In genomic region chr6:24494726-24495515, GRCh38 we compare ENCODE assay signal across 1 cellular context.
TF ChIP-seq lines count a peak whose summit lies in the region.

Gene ALDH5A1 (plus strand): TSS chr6:24494969. CDS start chr6:24494997, 28 bp downstream.

TF ChIP-seq in HepG2, 621 proteins besides CTCF, POLR2A, EP300 and RAD21 (continued from another document and continues in another):
- TF ChIP-seq SCMH1 (CRISPR knock-in tag; IDR thresholded peaks at IDR 0.05; ENCODE audit: borderline replicate concordance) = no peak
- 0 out of 2 replicates have a peak, but pooled peaks have one; percentile 14 for TF ChIP-seq HOMEZ (CRISPR knock-in tag; IDR thresholded peaks at IDR 0.05; ENCODE audit: low read depth)
- no peak for TF ChIP-seq ZBTB49 (CRISPR knock-in tag; IDR thresholded peaks at IDR 0.05; ENCODE audit: borderline replicate concordance)
- no peak for TF ChIP-seq MED8 (CRISPR knock-in tag; IDR thresholded peaks at IDR 0.05; ENCODE audit: insufficient replicate concordance)
- TF ChIP-seq ZXDC (CRISPR knock-in tag; IDR thresholded peaks at IDR 0.05) = peak; percentile 83; the same call in 1 of the 2 replicates
- no peak for TF ChIP-seq RFX3 (CRISPR knock-in tag; IDR thresholded peaks at IDR 0.05)
- peak; percentile 71 for TF ChIP-seq KLF12 (CRISPR knock-in tag; IDR thresholded peaks at IDR 0.05; ENCODE audit: borderline replicate concordance)
- TF ChIP-seq MTF2 (CRISPR knock-in tag; IDR thresholded peaks at IDR 0.05; ENCODE audit: borderline replicate concordance) = peak; percentile 58
- TF ChIP-seq GATAD2A (CRISPR knock-in tag; IDR thresholded peaks at IDR 0.05) = peak; percentile 46; the same call in 1 of the 2 replicates
- TF ChIP-seq EHMT2 (IDR thresholded peaks at IDR 0.05; ENCODE audit: borderline replicate concordance, low read depth, low read length) = no peak
- peak; percentile 13; the same call in 1 of the 2 replicates for TF ChIP-seq ZNF138 (CRISPR knock-in tag; IDR thresholded peaks at IDR 0.05; ENCODE audit: low read depth)
- TF ChIP-seq SYNCRIP (IDR thresholded peaks at IDR 0.05; ENCODE audit: insufficient read depth, low read depth, low read length) = no peak
- TF ChIP-seq NR0B2 (CRISPR knock-in tag; IDR thresholded peaks at IDR 0.05) = no peak
- no peak for TF ChIP-seq ZFP36L1 (CRISPR knock-in tag; IDR thresholded peaks at IDR 0.05)
- no peak for TF ChIP-seq ZNF674 (CRISPR knock-in tag; IDR thresholded peaks at IDR 0.05; ENCODE audit: low read depth)
- peak; percentile 18; the same call in 1 of the 2 replicates for TF ChIP-seq NRL (CRISPR knock-in tag; IDR thresholded peaks at IDR 0.05; ENCODE audit: borderline replicate concordance)
- TF ChIP-seq ZBTB20 (CRISPR knock-in tag; IDR thresholded peaks at IDR 0.05; ENCODE audit: borderline replicate concordance, low read depth) = no peak; the same call in 1 of the 2 replicates
- TF ChIP-seq WIZ (CRISPR knock-in tag; IDR thresholded peaks at IDR 0.05) = peak; percentile 80; the same call in 1 of the 2 replicates
- TF ChIP-seq ETV6 (CRISPR knock-in tag; conservative IDR thresholded peaks at IDR 0.05) = no peak; the same call in 1 of the 2 replicates
- TF ChIP-seq YY1 (IDR thresholded peaks at IDR 0.05; ENCODE audit: insufficient read depth, insufficient replicate concordance, low read depth, low read length) = peak; percentile 69
- TF ChIP-seq ZNF761 (CRISPR knock-in tag; conservative IDR thresholded peaks at IDR 0.05) = peak; percentile 88
- TF ChIP-seq IKZF4 (CRISPR knock-in tag; IDR thresholded peaks at IDR 0.05; ENCODE audit: borderline replicate concordance, low read depth, not compliant biosample characterization) = peak; percentile 94
- TF ChIP-seq GRHL1 (CRISPR knock-in tag; conservative IDR thresholded peaks at IDR 0.05) = no peak
- no peak for TF ChIP-seq ZKSCAN8 (CRISPR knock-in tag; IDR thresholded peaks at IDR 0.05; ENCODE audit: borderline replicate concordance)
- peak; percentile 77 for TF ChIP-seq HDAC2 (CRISPR knock-in tag; IDR thresholded peaks at IDR 0.05)
- TF ChIP-seq DBP (CRISPR knock-in tag; IDR thresholded peaks at IDR 0.05; ENCODE audit: not compliant biosample characterization) = no peak
- no peak for TF ChIP-seq ZBTB42 (CRISPR knock-in tag; IDR thresholded peaks at IDR 0.05)
- 0 out of 2 replicates have a peak, but pooled peaks have one; percentile 19 for TF ChIP-seq ZHX2 (IDR thresholded peaks at IDR 0.05; ENCODE audit: low read depth)
- TF ChIP-seq ZHX2 (CRISPR knock-in tag; IDR thresholded peaks at IDR 0.05; ENCODE audit: borderline replicate concordance) = peak; percentile 89; the same call in 1 of the 2 replicates
- TF ChIP-seq ZNF260 (CRISPR knock-in tag; IDR thresholded peaks at IDR 0.05; ENCODE audit: borderline replicate concordance, low read depth) = no peak
- TF ChIP-seq HNF1B (CRISPR knock-in tag; IDR thresholded peaks at IDR 0.05) = no peak
- TF ChIP-seq ZNF567 (CRISPR knock-in tag; IDR thresholded peaks at IDR 0.05; ENCODE audit: borderline replicate concordance) = 0 out of 2 replicates have a peak, but pooled peaks have one; percentile 75
- no peak for TF ChIP-seq CENPT (CRISPR knock-in tag; IDR thresholded peaks at IDR 0.05; ENCODE audit: low read depth)
- no peak; the same call in 1 of the 2 replicates for TF ChIP-seq ZNF350 (CRISPR knock-in tag; IDR thresholded peaks at IDR 0.05; ENCODE audit: borderline replicate concordance, low read depth)
- TF ChIP-seq CHD4 (IDR thresholded peaks at IDR 0.05; ENCODE audit: borderline replicate concordance, low read length) = no peak
- TF ChIP-seq TBP (CRISPR knock-in tag; IDR thresholded peaks at IDR 0.05) = 0 out of 2 replicates have a peak, but pooled peaks have one; percentile 21
- TF ChIP-seq ZNF264 (CRISPR knock-in tag; IDR thresholded peaks at IDR 0.05) = 0 out of 2 replicates have a peak, but pooled peaks have one; percentile 32
- peak; percentile 9; the same call in 1 of the 2 replicates for TF ChIP-seq JUN (CRISPR knock-in tag; IDR thresholded peaks at IDR 0.05)
- TF ChIP-seq MAZ (IDR thresholded peaks at IDR 0.05; ENCODE audit: borderline replicate concordance, low read depth, low read length) = no peak
- peak; percentile 67; the same call in 1 of the 2 replicates for TF ChIP-seq MAZ (CRISPR knock-in tag; IDR thresholded peaks at IDR 0.05; ENCODE audit: low read depth)
- peak; percentile 50; the same call in 1 of the 2 replicates for TF ChIP-seq SOX5 (CRISPR knock-in tag; IDR thresholded peaks at IDR 0.05; ENCODE audit: borderline replicate concordance)
- 0 out of 2 replicates have a peak, but pooled peaks have one; percentile 18 for TF ChIP-seq SP4 (CRISPR knock-in tag; IDR thresholded peaks at IDR 0.05)
- TF ChIP-seq KLF11 (CRISPR knock-in tag; IDR thresholded peaks at IDR 0.05) = peak; percentile 72; the same call in 1 of the 2 replicates
- no peak; the same call in 1 of the 2 replicates for TF ChIP-seq KDM1A (CRISPR knock-in tag; IDR thresholded peaks at IDR 0.05)
- TF ChIP-seq PCBP2 (optimal IDR thresholded peaks at IDR 0.05; ENCODE audit: low read depth, low read length, poor library complexity, severe bottlenecking) = no peak
